ENCODE assay signal across 1 cellular context in the genomic region with DNA sequence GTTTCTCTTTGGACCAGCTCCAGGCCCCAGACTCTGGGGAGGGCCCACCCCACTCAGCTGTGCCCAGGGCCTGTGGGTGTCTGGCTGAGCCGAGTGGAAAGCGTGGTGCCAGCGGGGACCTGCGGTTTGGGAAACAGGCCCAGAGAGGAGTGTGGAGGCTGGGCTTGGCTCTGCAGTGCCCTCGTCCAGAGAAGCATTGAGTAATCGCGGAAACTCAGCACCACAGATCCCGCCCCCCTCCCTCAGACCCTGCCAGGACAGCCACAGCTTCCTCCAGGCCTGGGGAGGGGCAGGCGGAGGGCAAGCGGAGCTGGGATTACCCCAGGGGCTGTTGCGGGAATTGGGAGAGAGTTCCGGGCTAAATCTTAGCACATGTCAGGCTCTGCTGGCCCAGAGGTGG.
TF ChIP-seq lines count a peak whose summit lies in the region.

No MANE protein-coding gene starts in this region.

TF ChIP-seq in HepG2, 621 proteins besides CTCF, POLR2A, EP300 and RAD21 (continued from another document and continues in another):
- TF ChIP-seq, protein P1, sequence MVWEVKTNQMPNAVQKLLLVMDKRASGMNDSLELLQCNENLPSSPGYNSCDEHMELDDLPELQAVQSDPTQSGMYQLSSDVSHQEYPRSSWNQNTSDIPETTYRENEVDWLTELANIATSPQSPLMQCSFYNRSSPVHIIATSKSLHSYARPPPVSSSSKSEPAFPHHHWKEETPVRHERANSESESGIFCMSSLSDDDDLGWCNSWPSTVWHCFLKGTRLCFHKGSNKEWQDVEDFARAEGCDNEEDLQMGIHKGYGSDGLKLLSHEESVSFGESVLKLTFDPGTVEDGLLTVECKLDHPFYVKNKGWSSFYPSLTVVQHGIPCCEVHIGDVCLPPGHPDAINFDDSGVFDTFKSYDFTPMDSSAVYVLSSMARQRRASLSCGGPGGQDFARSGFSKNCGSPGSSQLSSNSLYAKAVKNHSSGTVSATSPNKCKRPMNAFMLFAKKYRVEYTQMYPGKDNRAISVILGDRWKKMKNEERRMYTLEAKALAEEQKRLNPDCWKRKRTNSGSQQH (CRISPR knock-in tag; IDR thresholded peaks at IDR 0.05; ENCODE audit: low read depth), result no peak
- TF ChIP-seq GMEB1 (CRISPR knock-in tag; IDR thresholded peaks at IDR 0.05; ENCODE audit: borderline replicate concordance), result no peak
- TF ChIP-seq AGO2 (optimal IDR thresholded peaks at IDR 0.05; ENCODE audit: low read depth, low read length), result no peak
- no peak for TF ChIP-seq ZKSCAN1 (IDR thresholded peaks at IDR 0.05; ENCODE audit: low read length)
- TF ChIP-seq ZNF20 (CRISPR knock-in tag; IDR thresholded peaks at IDR 0.05), result no peak
- TF ChIP-seq TBP (CRISPR knock-in tag; IDR thresholded peaks at IDR 0.05), result no peak
- no peak for TF ChIP-seq ZNF570 (CRISPR knock-in tag; IDR thresholded peaks at IDR 0.05; ENCODE audit: borderline replicate concordance)
- TF ChIP-seq SALL1 (CRISPR knock-in tag; IDR thresholded peaks at IDR 0.05), result peak; percentile 53
- TF ChIP-seq ZNF605 (CRISPR knock-in tag; IDR thresholded peaks at IDR 0.05), result 0 out of 2 replicates have a peak, but pooled peaks have one; percentile 23
- TF ChIP-seq ZNF432 (CRISPR knock-in tag; IDR thresholded peaks at IDR 0.05; ENCODE audit: borderline replicate concordance), result no peak
- TF ChIP-seq ERF (CRISPR knock-in tag; IDR thresholded peaks at IDR 0.05), result peak; percentile 18; the same call in 1 of the 2 replicates
- TF ChIP-seq RFXANK (CRISPR knock-in tag; IDR thresholded peaks at IDR 0.05), result no peak
- TF ChIP-seq, protein P2, sequence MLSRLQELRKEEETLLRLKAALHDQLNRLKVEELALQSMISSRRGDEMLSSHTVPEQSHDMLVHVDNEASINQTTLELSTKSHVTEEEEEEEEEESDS (CRISPR knock-in tag; IDR thresholded peaks at IDR 0.05; ENCODE audit: borderline replicate concordance), result no peak
- no peak for TF ChIP-seq HOXA9 (CRISPR knock-in tag; IDR thresholded peaks at IDR 0.05; ENCODE audit: borderline replicate concordance)
- TF ChIP-seq TAF1 (CRISPR knock-in tag; IDR thresholded peaks at IDR 0.05), result peak; percentile 48
- no peak for TF ChIP-seq SCMH1 (CRISPR knock-in tag; IDR thresholded peaks at IDR 0.05; ENCODE audit: borderline replicate concordance)
- TF ChIP-seq ELK4 (CRISPR knock-in tag; IDR thresholded peaks at IDR 0.05; ENCODE audit: borderline replicate concordance), result no peak
- no peak for TF ChIP-seq ZNF264 (CRISPR knock-in tag; IDR thresholded peaks at IDR 0.05)
- no peak for TF ChIP-seq PLRG1 (conservative IDR thresholded peaks at IDR 0.05)
- no peak for TF ChIP-seq MTF2 (CRISPR knock-in tag; IDR thresholded peaks at IDR 0.05; ENCODE audit: borderline replicate concordance)
- TF ChIP-seq KLF16 (CRISPR knock-in tag; IDR thresholded peaks at IDR 0.05), result 0 out of 4 replicates have a peak, but pooled peaks of 1 of the 2 experiments have one; percentile 32
- no peak for TF ChIP-seq HOXA7 (CRISPR knock-in tag; IDR thresholded peaks at IDR 0.05)
- no peak for TF ChIP-seq RFX3 (CRISPR knock-in tag; IDR thresholded peaks at IDR 0.05)
- no peak for TF ChIP-seq MATR3 (CRISPR knock-in tag; IDR thresholded peaks at IDR 0.05)
- TF ChIP-seq NFE2 (CRISPR knock-in tag; IDR thresholded peaks at IDR 0.05), result no peak
- no peak for TF ChIP-seq ZBTB21 (CRISPR knock-in tag; IDR thresholded peaks at IDR 0.05)
- no peak for TF ChIP-seq MAF1 (CRISPR knock-in tag; IDR thresholded peaks at IDR 0.05; ENCODE audit: borderline replicate concordance)
- TF ChIP-seq PBX2 (CRISPR knock-in tag; IDR thresholded peaks at IDR 0.05), result no peak
- TF ChIP-seq, protein P3, sequence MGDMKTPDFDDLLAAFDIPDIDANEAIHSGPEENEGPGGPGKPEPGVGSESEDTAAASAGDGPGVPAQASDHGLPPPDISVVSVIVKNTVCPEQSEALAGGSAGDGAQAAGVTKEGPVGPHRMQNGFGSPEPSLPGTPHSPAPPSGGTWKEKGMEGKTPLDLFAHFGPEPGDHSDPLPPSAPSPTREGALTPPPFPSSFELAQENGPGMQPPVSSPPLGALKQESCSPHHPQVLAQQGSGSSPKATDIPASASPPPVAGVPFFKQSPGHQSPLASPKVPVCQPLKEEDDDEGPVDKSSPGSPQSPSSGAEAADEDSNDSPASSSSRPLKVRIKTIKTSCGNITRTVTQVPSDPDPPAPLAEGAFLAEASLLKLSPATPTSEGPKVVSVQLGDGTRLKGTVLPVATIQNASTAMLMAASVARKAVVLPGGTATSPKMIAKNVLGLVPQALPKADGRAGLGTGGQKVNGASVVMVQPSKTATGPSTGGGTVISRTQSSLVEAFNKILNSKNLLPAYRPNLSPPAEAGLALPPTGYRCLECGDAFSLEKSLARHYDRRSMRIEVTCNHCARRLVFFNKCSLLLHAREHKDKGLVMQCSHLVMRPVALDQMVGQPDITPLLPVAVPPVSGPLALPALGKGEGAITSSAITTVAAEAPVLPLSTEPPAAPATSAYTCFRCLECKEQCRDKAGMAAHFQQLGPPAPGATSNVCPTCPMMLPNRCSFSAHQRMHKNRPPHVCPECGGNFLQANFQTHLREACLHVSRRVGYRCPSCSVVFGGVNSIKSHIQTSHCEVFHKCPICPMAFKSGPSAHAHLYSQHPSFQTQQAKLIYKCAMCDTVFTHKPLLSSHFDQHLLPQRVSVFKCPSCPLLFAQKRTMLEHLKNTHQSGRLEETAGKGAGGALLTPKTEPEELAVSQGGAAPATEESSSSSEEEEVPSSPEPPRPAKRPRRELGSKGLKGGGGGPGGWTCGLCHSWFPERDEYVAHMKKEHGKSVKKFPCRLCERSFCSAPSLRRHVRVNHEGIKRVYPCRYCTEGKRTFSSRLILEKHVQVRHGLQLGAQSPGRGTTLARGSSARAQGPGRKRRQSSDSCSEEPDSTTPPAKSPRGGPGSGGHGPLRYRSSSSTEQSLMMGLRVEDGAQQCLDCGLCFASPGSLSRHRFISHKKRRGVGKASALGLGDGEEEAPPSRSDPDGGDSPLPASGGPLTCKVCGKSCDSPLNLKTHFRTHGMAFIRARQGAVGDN (CRISPR knock-in tag; IDR thresholded peaks at IDR 0.05), result peak; percentile 91
- TF ChIP-seq ZNF224 (CRISPR knock-in tag; IDR thresholded peaks at IDR 0.05), result no peak
- TF ChIP-seq ATM (IDR thresholded peaks at IDR 0.05; ENCODE audit: borderline replicate concordance), result no peak
- TF ChIP-seq ZNF749 (CRISPR knock-in tag; IDR thresholded peaks at IDR 0.05; ENCODE audit: borderline replicate concordance), result no peak
- no peak for TF ChIP-seq ZNF337 (CRISPR knock-in tag; IDR thresholded peaks at IDR 0.05; ENCODE audit: borderline replicate concordance, low read depth)
- no peak for TF ChIP-seq ZNF12 (CRISPR knock-in tag; IDR thresholded peaks at IDR 0.05)
- no peak for TF ChIP-seq POLR2AphosphoS2 (IDR thresholded peaks at IDR 0.05; ENCODE audit: low read depth, low read length)
- no peak for TF ChIP-seq REPIN1 (CRISPR knock-in tag; IDR thresholded peaks at IDR 0.05; ENCODE audit: borderline replicate concordance, low read depth)
- no peak for TF ChIP-seq ZNF709 (CRISPR knock-in tag; IDR thresholded peaks at IDR 0.05)
- TF ChIP-seq BORCS8-MEF2B (CRISPR knock-in tag; IDR thresholded peaks at IDR 0.05), result no peak
- TF ChIP-seq, protein P4, sequence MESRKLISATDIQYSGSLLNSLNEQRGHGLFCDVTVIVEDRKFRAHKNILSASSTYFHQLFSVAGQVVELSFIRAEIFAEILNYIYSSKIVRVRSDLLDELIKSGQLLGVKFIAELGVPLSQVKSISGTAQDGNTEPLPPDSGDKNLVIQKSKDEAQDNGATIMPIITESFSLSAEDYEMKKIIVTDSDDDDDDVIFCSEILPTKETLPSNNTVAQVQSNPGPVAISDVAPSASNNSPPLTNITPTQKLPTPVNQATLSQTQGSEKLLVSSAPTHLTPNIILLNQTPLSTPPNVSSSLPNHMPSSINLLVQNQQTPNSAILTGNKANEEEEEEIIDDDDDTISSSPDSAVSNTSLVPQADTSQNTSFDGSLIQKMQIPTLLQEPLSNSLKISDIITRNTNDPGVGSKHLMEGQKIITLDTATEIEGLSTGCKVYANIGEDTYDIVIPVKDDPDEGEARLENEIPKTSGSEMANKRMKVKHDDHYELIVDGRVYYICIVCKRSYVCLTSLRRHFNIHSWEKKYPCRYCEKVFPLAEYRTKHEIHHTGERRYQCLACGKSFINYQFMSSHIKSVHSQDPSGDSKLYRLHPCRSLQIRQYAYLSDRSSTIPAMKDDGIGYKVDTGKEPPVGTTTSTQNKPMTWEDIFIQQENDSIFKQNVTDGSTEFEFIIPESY (CRISPR knock-in tag; IDR thresholded peaks at IDR 0.05), result 0 out of 2 replicates have a peak, but pooled peaks have one; percentile 59
- TF ChIP-seq ELF1 (CRISPR knock-in tag; IDR thresholded peaks at IDR 0.05), result peak; percentile 72
- no peak for TF ChIP-seq ZKSCAN8 (CRISPR knock-in tag; IDR thresholded peaks at IDR 0.05; ENCODE audit: borderline replicate concordance)
- TF ChIP-seq NFE2L1 (CRISPR knock-in tag; IDR thresholded peaks at IDR 0.05; ENCODE audit: borderline replicate concordance), result no peak
- no peak for TF ChIP-seq REST (IDR thresholded peaks at IDR 0.05; ENCODE audit: borderline replicate concordance in 1 of 2, low read depth in 1 of 2, low read length in 2 of 2)
- TF ChIP-seq HCFC1 (IDR thresholded peaks at IDR 0.05; ENCODE audit: low read depth, low read length), result no peak
- TF ChIP-seq ZNF724P (CRISPR knock-in tag; IDR thresholded peaks at IDR 0.05; ENCODE audit: borderline replicate concordance), result no peak
- TF ChIP-seq HMGA1 (CRISPR knock-in tag; conservative IDR thresholded peaks at IDR 0.05), result no peak
- no peak for TF ChIP-seq ZNF446 (CRISPR knock-in tag; IDR thresholded peaks at IDR 0.05)
- TF ChIP-seq NCOA2 (CRISPR knock-in tag; IDR thresholded peaks at IDR 0.05), result 0 out of 2 replicates have a peak, but pooled peaks have one; percentile 15
- no peak for TF ChIP-seq STAT6 (CRISPR knock-in tag; IDR thresholded peaks at IDR 0.05; ENCODE audit: borderline replicate concordance)
